Comparison of ENCODE assay signal across 8 cellular contexts in the genomic region with DNA sequence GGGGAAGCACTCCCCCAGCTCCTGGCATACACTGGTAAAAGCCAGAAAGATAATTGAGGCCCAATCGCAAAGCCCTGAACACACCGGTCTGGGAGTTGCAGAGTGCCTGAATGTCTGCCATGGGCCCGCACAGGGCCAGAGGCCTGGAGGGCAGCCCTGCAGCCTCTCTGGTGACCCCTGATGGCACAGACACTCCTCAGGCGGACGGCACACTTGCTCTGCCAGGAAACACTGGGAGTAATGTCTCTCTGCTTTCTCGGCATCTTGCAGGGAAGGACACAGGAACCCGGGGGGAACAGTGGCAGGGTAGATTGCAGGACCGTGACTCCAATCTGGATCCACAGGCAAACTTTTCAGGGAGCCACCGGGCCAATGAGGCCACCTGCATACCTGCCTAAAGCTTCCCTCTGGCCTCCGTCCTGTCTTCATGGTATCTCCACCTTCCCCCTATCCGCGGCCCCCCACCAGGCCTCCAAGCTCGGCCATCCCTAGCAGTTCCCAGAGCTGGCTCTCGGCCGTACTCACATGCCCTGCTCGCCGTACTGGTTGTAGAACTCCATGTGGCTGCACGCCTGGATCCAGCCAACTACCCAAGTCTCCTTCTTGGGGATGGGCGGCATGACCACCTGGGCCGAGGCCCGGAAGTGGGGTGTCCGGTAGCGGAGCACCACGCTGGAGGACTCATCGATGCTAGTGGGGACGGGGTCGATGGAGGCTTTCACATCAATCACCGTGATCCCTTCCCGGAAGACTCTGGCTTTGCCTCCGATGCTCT. TPM values are rescaled to one million over a fixed set of nuclear protein-coding genes. Genes with fewer than 3 reads are reported as not detected.
A peak's percentile ranks its signal among the peaks of the same experiment; 100 is the strongest.
DNase-seq lines count a peak whose midpoint lies in the region; ATAC-seq and TF ChIP-seq lines count a peak whose summit lies in the region.

No MANE protein-coding gene starts in this region.

- ATAC-seq in thoracic aorta (ENCODE audit: insufficient number of reproducible peaks, low FRiP score, low read depth) (no peak), GM21576 (IDR thresholded peaks at IDR 0.05; ENCODE audit: unreplicated experiment) (no peak), HG02798 (IDR thresholded peaks at IDR 0.05; ENCODE audit: poor library complexity, unreplicated experiment) (no peak), GM21360 (IDR thresholded peaks at IDR 0.05; ENCODE audit: unreplicated experiment) (no peak)

- DNase-seq in activated CD4-positive, alpha-beta T cell treated with anti-CD3 and anti-CD28 coated beads, Interleukin-2, amount 10 ng/mL, durations not matched to agents 24 days and 14 days = peak; percentile 80
- DNase-seq in activated CD4-positive, alpha-beta T cell treated with anti-CD3 and anti-CD28 coated beads for 4 hours = no peak
- peak; percentile 46 to 62 for DNase-seq in activated CD4-positive, alpha-beta T cell treated with anti-CD3 and anti-CD28 coated beads, Interleukin-2, amount 50 U/mL, for 48 hours
- DNase-seq in immature natural killer cell = peak; percentile 43 to 48 (median 45)
- DNase-seq in thoracic aorta (ENCODE audit: low spot score) = no peak

- peaks cover 48% of the 10 kb centered on the region for H3K36me3 Mint-ChIP-seq in activated CD4-positive, alpha-beta T cell treated with anti-CD3 and anti-CD28 coated beads, Interleukin-2, amount 10 ng/mL, durations not matched to agents 24 days and 14 days (ENCODE audit: low read depth)
- peaks cover 0 to 5% (median 4%) of the 10 kb centered on the region in 3 donors for H3K36me3 Mint-ChIP-seq in immature natural killer cell

- no peaks in the 10 kb centered on the region for H3K9me3 ChIP-seq in thoracic aorta

- H3K27me3 ChIP-seq in thoracic aorta (replicated peaks; ENCODE audit: insufficient read depth) = no peaks in the 10 kb centered on the region

- peak overlapping the region; percentile 99 for H3K27ac Mint-ChIP-seq in activated CD4-positive, alpha-beta T cell treated with anti-CD3 and anti-CD28 coated beads, Interleukin-2, amount 10 ng/mL, durations not matched to agents 24 days and 14 days
- H3K27ac Mint-ChIP-seq in immature natural killer cell = peak overlapping the region; percentile 88 to 99 (median 96)

- peak overlapping the region in 1 of 2 donors; percentile 44 for H3K27ac ChIP-seq in thoracic aorta

- peak overlapping the region; percentile 87 for H3K4me3 Mint-ChIP-seq in activated CD4-positive, alpha-beta T cell treated with anti-CD3 and anti-CD28 coated beads, Interleukin-2, amount 10 ng/mL, durations not matched to agents 24 days and 14 days
- peak overlapping the region; percentile 91 to 100 (median 100) for H3K4me3 Mint-ChIP-seq in immature natural killer cell

- H3K4me1 ChIP-seq in thoracic aorta (ENCODE audit: control insufficient read depth in 1 of 2, low read depth in 2 of 2) = peaks cover 3 to 12% of the 10 kb centered on the region in 2 donors

- peak overlapping the region; percentile 77 for H3K4me3 ChIP-seq in thoracic aorta

- no peaks in the 10 kb centered on the region for H3K9me3 Mint-ChIP-seq in activated CD4-positive, alpha-beta T cell treated with anti-CD3 and anti-CD28 coated beads, Interleukin-2, amount 10 ng/mL, durations not matched to agents 24 days and 14 days
- H3K9me3 Mint-ChIP-seq in immature natural killer cell = no peaks in the 10 kb centered on the region

- peaks cover 36% of the 10 kb centered on the region for H3K4me1 Mint-ChIP-seq in activated CD4-positive, alpha-beta T cell treated with anti-CD3 and anti-CD28 coated beads, Interleukin-2, amount 10 ng/mL, durations not matched to agents 24 days and 14 days
- H3K4me1 Mint-ChIP-seq in immature natural killer cell = peaks cover 53 to 57% of the 10 kb centered on the region in 2 donors

- no peaks in the 10 kb centered on the region for H3K27me3 Mint-ChIP-seq in activated CD4-positive, alpha-beta T cell treated with anti-CD3 and anti-CD28 coated beads, Interleukin-2, amount 10 ng/mL, durations not matched to agents 24 days and 14 days
- H3K27me3 Mint-ChIP-seq in immature natural killer cell (ENCODE audit: low read depth in 3 of 3) = peaks cover 0 to 19% (median 3%) of the 10 kb centered on the region in 3 donors

- TF ChIP-seq CTCF in thoracic aorta (IDR thresholded peaks at IDR 0.05) = no peak

- no peaks in the 10 kb centered on the region for H3K36me3 ChIP-seq in thoracic aorta

- intact Hi-C loops in activated CD4-positive, alpha-beta T cell treated with anti-CD3 and anti-CD28 coated beads, Interleukin-2, amount 10 ng/mL, durations not matched to agents 24 days and 14 days (cut with micrococcal nuclease) = loop anchor here (1.0 to 10.0 kb wide), 9 partner anchors 7 to 1388 kb away; a partner anchor contains a TSS

RNA-seq across cellular contexts. Expression of a gene that starts 0.8 kb away (rescaled TPM):
- total RNA-seq in activated CD4-positive, alpha-beta T cell treated with anti-CD3 and anti-CD28 coated beads, Interleukin-2, amount 10 ng/mL, durations not matched to agents 24 days and 14 days = 51.6 and 55.1 TPM in 2 replicates
- 10 to 100 TPM in 1 of 3 donors, 1 to 10 TPM in 2; 5.0 to 20.8 (median 7.5) TPM for polyA plus RNA-seq in immature natural killer cell
- total RNA-seq in thoracic aorta = 1 to 10 TPM; 5.0 to 5.7 TPM

RNA-seq across cellular contexts. Expression of a gene that starts 14.0 kb away (rescaled TPM):
- total RNA-seq in activated CD4-positive, alpha-beta T cell treated with anti-CD3 and anti-CD28 coated beads, Interleukin-2, amount 10 ng/mL, durations not matched to agents 24 days and 14 days = not detected in 2 replicates
- polyA plus RNA-seq in immature natural killer cell = 1 to 10 TPM in 2 of 3 donors, under 1 TPM in 1; 0.44 to 1.4 (median 1.2) TPM
- total RNA-seq in thoracic aorta = 10 to 100 TPM; 14.2 to 29.0 TPM

Comparison
In these comparisons a context has a peak if more than half of its experiments do, and no peak if none do; other contexts are left out.
1. DNase-seq: peak in activated CD4-positive, alpha-beta T cell treated with anti-CD3 and anti-CD28 coated beads, Interleukin-2, amount 10 ng/mL, durations not matched to agents 24 days and 14 days (single experiment), activated CD4-positive, alpha-beta T cell treated with anti-CD3 and anti-CD28 coated beads, Interleukin-2, amount 50 U/mL, for 48 hours (2 of 2) and immature natural killer cell (3 of 3); none in activated CD4-positive, alpha-beta T cell treated with anti-CD3 and anti-CD28 coated beads for 4 hours (0 of 2) and thoracic aorta (single experiment).
2. RNA of a gene that starts 14.0 kb away (total RNA-seq): 14.2 to 29.0 TPM in thoracic aorta; not detected in activated CD4-positive, alpha-beta T cell treated with anti-CD3 and anti-CD28 coated beads, Interleukin-2, amount 10 ng/mL, durations not matched to agents 24 days and 14 days; every median in the first group is over 10 times any median in the second.